ENCODE assay signal across 12 cellular contexts in the genomic region with DNA sequence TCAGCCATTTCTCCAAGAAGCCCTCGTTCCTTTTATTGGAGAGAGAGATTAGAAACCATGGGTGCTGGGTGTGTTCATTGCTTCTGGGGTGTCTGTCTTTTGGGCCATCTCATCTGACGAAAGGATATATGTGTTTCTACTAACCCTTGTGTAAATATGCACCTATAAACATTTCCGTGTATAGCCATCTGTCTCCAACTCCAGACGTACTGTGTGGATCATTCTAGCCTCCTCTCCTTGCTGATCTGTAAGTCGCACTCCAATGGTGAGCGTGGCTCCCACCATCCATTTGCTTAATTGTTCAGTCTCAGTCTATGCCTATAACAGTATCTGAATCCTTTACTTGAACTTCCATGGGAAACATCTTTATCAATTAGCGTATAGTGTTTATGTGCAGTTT. TPM values are rescaled to one million over a fixed set of nuclear protein-coding genes. Genes with fewer than 3 reads are reported as not detected.
A peak's percentile ranks its signal among the peaks of the same experiment; 100 is the strongest.
DNase-seq lines count a peak whose midpoint lies in the region; ATAC-seq and TF ChIP-seq lines count a peak whose summit lies in the region.
"Had no signal": no experiment of that assay in that cellular context is flagged by ENCODE, and none has a peak within 500 bp of the region (broad histone marks: within the 10 kb centered on the region; RNA-seq: fewer than 3 reads in every experiment).

No MANE protein-coding gene starts in this region.

- DNase-seq in A673 (ENCODE audit: low spot score) (no peak), DND-41 (no peak), OCI-M1 (lab: John Stamatoyannopoulos, UW) (peak; percentile 21), fibroblast of lung (ENCODE audit: low read depth in 2 of 2) (no peak), cardiac septum (ENCODE audit: low spot score) (no peak), NCI-H2107 (lab: John Stamatoyannopoulos, UW) (no peak), EL (no peak)
- DNase-seq: COR-L47, left lung, NCI-H345 had no signal

- H3K27ac ChIP-seq in A673 (ENCODE audit: low read depth, low read length, poor library complexity, severe bottlenecking) (no peak overlapping the region), DND-41 (ENCODE audit: low read length) (no peak overlapping the region), fibroblast of lung (ENCODE audit: insufficient read depth, low read length) (no peak overlapping the region)
- H3K27ac ChIP-seq: left lung had no signal

- H3K79me2 ChIP-seq in DND-41 (ENCODE audit: insufficient read depth, low read length) (peaks cover 44% of the 10 kb centered on the region), fibroblast of lung (ENCODE audit: control insufficient read depth, insufficient read depth, low read length) (peaks cover 15% of the 10 kb centered on the region)

- no TSS peak for BruUV-seq in A673 (replicated peaks; lab: Mats Ljungman, UMichigan)

- POLR2A ChIA-PET in A673 (lab: Charles Lee; ENCODE audit: low non-redundant PET): no interaction called here

- H3K4me2 ChIP-seq in DND-41 (ENCODE audit: insufficient read depth, low read length) (peak overlapping the region; percentile 98), fibroblast of lung (ENCODE audit: extremely low read depth, insufficient read depth, low read length) (peak overlapping the region; percentile 80)

- H2AFZ ChIP-seq in DND-41 (ENCODE audit: low read depth, low read length) (no peak overlapping the region), fibroblast of lung (ENCODE audit: low read length) (no peak overlapping the region)

- H3K4me3 ChIP-seq in A673 (ENCODE audit: low read depth, low read length, poor library complexity, severe bottlenecking) (peak overlapping the region; percentile 79), DND-41 (ENCODE audit: low read depth in 1 of 2, low read length in 2 of 2) (peak overlapping the region in 1 of 2 experiments; percentile 99; a peak in 3 of 4 replicates), fibroblast of lung (replicated peaks in 1 of 4; ENCODE audit: control extremely low read depth in 1 of 4, insufficient read depth in 1 of 4, low read depth in 3 of 4, low read length in 4 of 4) (peak overlapping the region in 2 of 4 experiments; percentile 6 to 82)

- peaks cover 9% of the 10 kb centered on the region for H3K4me1 ChIP-seq in A673 (ENCODE audit: insufficient read depth, low read length, poor library complexity, severe bottlenecking)
- peaks cover 30% of the 10 kb centered on the region for H3K4me1 ChIP-seq in DND-41 (ENCODE audit: insufficient read depth, low read length)
- H3K4me1 ChIP-seq in fibroblast of lung (ENCODE audit: control insufficient read depth, extremely low read depth, insufficient read depth, low read length): peaks cover 8% of the 10 kb centered on the region

- intact Hi-C loops in A673 (cut with micrococcal nuclease; ENCODE audit: unreplicated experiment): loop anchor here (2.0 to 10.0 kb wide), 2 partner anchors 47 to 641 kb away; a partner anchor contains a TSS
- intact Hi-C loops in cardiac septum (cut with DNase I): no loop called here

- ATAC-seq in DND-41 (ENCODE audit: insufficient read depth, low read depth) (no peak), HG03139 (IDR thresholded peaks at IDR 0.05; ENCODE audit: unreplicated experiment) (no peak)
- ATAC-seq: gastroesophageal sphincter, left lung had no signal

- peak overlapping the region; percentile 95 for H3K9ac ChIP-seq in DND-41 (ENCODE audit: low read depth, low read length)
- H3K9ac ChIP-seq in fibroblast of lung (ENCODE audit: insufficient read depth, low read length): no peak overlapping the region

- H4K20me1 ChIP-seq in DND-41 (ENCODE audit: insufficient read depth, low read length) (peaks cover 14% of the 10 kb centered on the region; the same call in 1 of the 2 replicates), fibroblast of lung (ENCODE audit: control insufficient read depth, extremely low read depth, insufficient read depth, low read length) (no peaks in the 10 kb centered on the region)

- H3K27me3 ChIP-seq in A673 (replicated peaks; ENCODE audit: insufficient read depth, low read depth, low read length, poor library complexity): no peaks in the 10 kb centered on the region
- H3K27me3 ChIP-seq in DND-41 (ENCODE audit: insufficient read depth, low read length, poor library complexity): no peaks in the 10 kb centered on the region
- no peaks in the 10 kb centered on the region for H3K27me3 ChIP-seq in fibroblast of lung (ENCODE audit: control insufficient read depth, insufficient read depth, low read length)
- H3K27me3 ChIP-seq: gastroesophageal sphincter, left lung had no signal

- H3K9me3 ChIP-seq in A673 (ENCODE audit: low read depth, low read length, poor library complexity, severe bottlenecking): no peaks in the 10 kb centered on the region
- H3K9me3 ChIP-seq in DND-41 (ENCODE audit: insufficient read depth, low read length, severe bottlenecking): no peaks in the 10 kb centered on the region
- H3K9me3 ChIP-seq in fibroblast of lung (ENCODE audit: control insufficient read depth, insufficient read depth, low read depth, low read length): no peaks in the 10 kb centered on the region
- H3K9me3 ChIP-seq: gastroesophageal sphincter had no signal

- H3K36me3 ChIP-seq in A673 (ENCODE audit: insufficient read depth, low read length, poor library complexity, severe bottlenecking): no peaks in the 10 kb centered on the region
- peaks cover 37% of the 10 kb centered on the region for H3K36me3 ChIP-seq in DND-41 (ENCODE audit: insufficient read depth, low read length)
- H3K36me3 ChIP-seq in fibroblast of lung (ENCODE audit: control insufficient read depth, insufficient read depth, low read length): peaks cover 4% of the 10 kb centered on the region

- TF ChIP-seq CTCF in A673 (conservative IDR thresholded peaks at IDR 0.05; ENCODE audit: low read depth, low read length) (no peak), DND-41 (IDR thresholded peaks at IDR 0.05; ENCODE audit: borderline replicate concordance, extremely low read depth, low read length, poor library complexity, severe bottlenecking) (no peak), fibroblast of lung (conservative IDR thresholded peaks at IDR 0.05 in 1 of 2, IDR thresholded peaks at IDR 0.05 in 1 of 2; ENCODE audit: low read depth in 1 of 2, low read length in 2 of 2) (no peak)

- CTCF ChIA-PET in A673 (lab: Charles Lee): no interaction called here

RNA-seq across cellular contexts. Expression of a gene that starts 1.8 kb away (rescaled TPM):
- total RNA-seq in A673 (2021) (39.5 and 46.1 TPM in 2 replicates), fibroblast of lung (22.9 and 25.3 TPM in 2 replicates), cardiac septum (24.4 TPM)
- polyA plus RNA-seq in fibroblast of lung: 25.3 and 27.7 TPM in 2 replicates
- 25.2 and 30.4 TPM in 2 replicates for polyA plus RNA-seq in fibroblast of lung (2012)
- polyA minus RNA-seq in fibroblast of lung (ENCODE audit: low replicate concordance): 9.5 and 12.4 TPM in 2 replicates

RNA-seq across cellular contexts. Expression of a gene that starts 47.6 kb away (rescaled TPM):
- total RNA-seq in A673 (2021) (201 and 216 TPM in 2 replicates), fibroblast of lung (21.1 and 39.5 TPM in 2 replicates), cardiac septum (96.5 TPM)
- polyA plus RNA-seq in fibroblast of lung: 101 and 117 TPM in 2 replicates
- polyA plus RNA-seq in fibroblast of lung (2012): 147 and 173 TPM in 2 replicates
- 11.0 and 40.6 TPM in 2 replicates for polyA minus RNA-seq in fibroblast of lung (ENCODE audit: low replicate concordance)
